Comparison of ENCODE assay signal across 16 cellular contexts in genomic region chr3:110165753-110166152, GRCh38.
DNase-seq lines count a peak whose midpoint lies in the region; ATAC-seq, FAIRE-seq and TF ChIP-seq lines count a peak whose summit lies in the region.
"Had no signal": no experiment of that assay in that cellular context is flagged by ENCODE, and none has a peak within 500 bp of the region (broad histone marks: within the 10 kb centered on the region; RNA-seq: fewer than 3 reads in every experiment).

No MANE protein-coding gene starts in this region.

- peaks cover 42% of the 10 kb centered on the region for H3K4me1 ChIP-seq in HUES64 (ENCODE audit: insufficient read depth, low read length)

- peak overlapping the region; percentile 71 for H3K4me3 Mint-ChIP-seq in type B pancreatic cell
- H3K4me3 Mint-ChIP-seq: activated CD4-positive, alpha-beta T cell treated with anti-CD3 and anti-CD28 coated beads, Interleukin-2, amount 10 ng/mL, durations not matched to agents 24 days and 14 days; brain; CD14-positive monocyte had no signal

- H3K27me3 ChIP-seq in HUES64 (ENCODE audit: insufficient read depth, low read length): no peaks in the 10 kb centered on the region
- H3K27me3 ChIP-seq in bronchial epithelial cell (ENCODE audit: control insufficient read depth, insufficient read depth, low read length): no peaks in the 10 kb centered on the region
- H3K27me3 ChIP-seq: MG63 had no signal

- no peak for FAIRE-seq in bronchial epithelial cell (lab: Jason Lieb, UNC)

- H3K27me3 Mint-ChIP-seq in type B pancreatic cell: no peaks in the 10 kb centered on the region
- H3K27me3 Mint-ChIP-seq: activated CD4-positive, alpha-beta T cell treated with anti-CD3 and anti-CD28 coated beads, Interleukin-2, amount 10 ng/mL, durations not matched to agents 24 days and 14 days; brain had no signal

- no peak for ATAC-seq in SK-N-SH treated with all-trans-retinoic acid at 6 μM for 48 hours
- no peak for ATAC-seq in HG02759 (IDR thresholded peaks at IDR 0.05; ENCODE audit: unreplicated experiment)

- H3K9me3 Mint-ChIP-seq in type B pancreatic cell: peaks cover 5% of the 10 kb centered on the region
- H3K9me3 Mint-ChIP-seq: activated CD4-positive, alpha-beta T cell treated with anti-CD3 and anti-CD28 coated beads, Interleukin-2, amount 10 ng/mL, durations not matched to agents 24 days and 14 days had no signal

- no peaks in the 10 kb centered on the region for H3K9me3 ChIP-seq in HUES64 (ENCODE audit: insufficient read depth, low read depth, low read length)
- H3K9me3 ChIP-seq: MG63 had no signal

- H3K27ac Mint-ChIP-seq in type B pancreatic cell: peak overlapping the region; percentile 44
- H3K27ac Mint-ChIP-seq: activated CD4-positive, alpha-beta T cell treated with anti-CD3 and anti-CD28 coated beads, Interleukin-2, amount 10 ng/mL, durations not matched to agents 24 days and 14 days; brain; CD14-positive monocyte had no signal

- H3K36me3 ChIP-seq in HUES64 (ENCODE audit: insufficient read depth, low read length): no peaks in the 10 kb centered on the region
- H3K36me3 ChIP-seq in bronchial epithelial cell (ENCODE audit: control insufficient read depth, insufficient read depth, low read length): no peaks in the 10 kb centered on the region
- H3K36me3 ChIP-seq: MG63 had no signal

- H3K9ac ChIP-seq in HUES64 (ENCODE audit: low read depth, low read length): no peak overlapping the region

- DNase-seq in bronchial epithelial cell (ENCODE audit: low read depth) (peak; percentile 41), kidney tubule cell (ENCODE audit: low spot score) (peak; percentile 2), type B pancreatic cell (ENCODE audit: extremely low spot score, unreplicated experiment) (no peak), D341Med (ENCODE audit: low spot score) (no peak)
- DNase-seq: activated CD4-positive, alpha-beta T cell treated with anti-CD3 and anti-CD28 coated beads, Interleukin-2, amount 10 ng/mL, durations not matched to agents 24 days and 14 days; activated naive CD4-positive, alpha-beta T cell treated with Interleukin-2 at 50 U/mL for 16 hours; H7; MG63; NCI-H1694 treated with DMSO at 0.1 percent for 48 hours had no signal

- WGBS in HUES64: 39% methylated on average over 6 of the region's 8 CpGs

- H3K36me3 Mint-ChIP-seq in type B pancreatic cell: no peaks in the 10 kb centered on the region
- H3K36me3 Mint-ChIP-seq: brain, CD14-positive monocyte had no signal

- H3K4me1 Mint-ChIP-seq in type B pancreatic cell (ENCODE audit: unreplicated experiment): peaks cover 15% of the 10 kb centered on the region
- H3K4me1 Mint-ChIP-seq: activated CD4-positive, alpha-beta T cell treated with anti-CD3 and anti-CD28 coated beads, Interleukin-2, amount 10 ng/mL, durations not matched to agents 24 days and 14 days; CD14-positive monocyte had no signal

- H3K4me3 ChIP-seq in HUES64 (ENCODE audit: low read length) (peak overlapping the region; percentile 26), bronchial epithelial cell (ENCODE audit: low read depth, low read length) (peak overlapping the region; percentile 10)
- H3K4me3 ChIP-seq: MG63, SK-N-MC, skin epidermis had no signal

- peak overlapping the region; percentile 85 for H3K27ac ChIP-seq in HUES64 (ENCODE audit: low read depth, low read length)
- H3K27ac ChIP-seq: skin epidermis had no signal

- TF ChIP-seq CTCF in bronchial epithelial cell (IDR thresholded peaks at IDR 0.05; ENCODE audit: insufficient read depth, low read length, severe bottlenecking) (no peak), type B pancreatic cell (conservative IDR thresholded peaks at IDR 0.05) (no peak)

TF ChIP-seq in SK-N-SH treated with all-trans-retinoic acid at 6 μM for 48 hours, 23 proteins besides CTCF, POLR2A, EP300 and RAD21:
- no peak for TF ChIP-seq SNAI2 (CRISPR knock-in tag; IDR thresholded peaks at IDR 0.05)
- TF ChIP-seq ARNTL (CRISPR knock-in tag; IDR thresholded peaks at IDR 0.05; ENCODE audit: borderline replicate concordance, low read depth): no peak
- no peak for TF ChIP-seq TSHZ2 (CRISPR knock-in tag; IDR thresholded peaks at IDR 0.05)
- TF ChIP-seq ZNF70 (CRISPR knock-in tag; IDR thresholded peaks at IDR 0.05): no peak
- no peak for TF ChIP-seq ZNF8 (CRISPR knock-in tag; IDR thresholded peaks at IDR 0.05)
- TF ChIP-seq BACH2 (CRISPR knock-in tag; IDR thresholded peaks at IDR 0.05; ENCODE audit: borderline replicate concordance): no peak
- no peak for TF ChIP-seq ZC3H10 (CRISPR knock-in tag; IDR thresholded peaks at IDR 0.05)
- no peak for TF ChIP-seq CSDC2 (CRISPR knock-in tag; IDR thresholded peaks at IDR 0.05)
- no peak for TF ChIP-seq POU6F1 (CRISPR knock-in tag; IDR thresholded peaks at IDR 0.05; ENCODE audit: borderline replicate concordance, low read depth)

Comparison
In these comparisons a context has a peak if more than half of its experiments do, and no peak if none do; other contexts are left out.
1. DNase-seq: peak in bronchial epithelial cell (single experiment) and kidney tubule cell (single experiment); none in type B pancreatic cell (single experiment) and D341Med (single experiment).